In the genomic region with DNA sequence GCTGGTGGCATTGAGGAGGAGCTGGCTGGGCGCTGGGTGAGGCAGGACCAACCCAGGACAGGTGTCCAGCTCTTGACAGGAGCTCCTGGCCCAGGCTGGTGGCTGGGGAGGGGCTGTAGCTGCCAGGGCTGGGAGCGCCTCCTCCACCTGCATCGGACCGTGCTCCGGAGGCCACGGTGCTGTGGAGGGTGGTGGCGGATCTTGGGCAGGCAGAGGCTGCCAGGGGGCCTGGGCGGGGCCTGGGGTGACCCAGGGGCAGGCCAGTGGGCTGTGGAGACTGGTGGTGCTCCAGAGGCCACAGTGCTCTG, we compare ENCODE assay signal across 19 cellular contexts. TPM values are rescaled to one million over a fixed set of nuclear protein-coding genes. Genes with fewer than 3 reads are reported as not detected.
"Had no signal": no experiment of that assay in that cellular context is flagged by ENCODE, and none has a peak within 500 bp of the region (broad histone marks: within the 10 kb centered on the region; RNA-seq: fewer than 3 reads in every experiment).

No MANE protein-coding gene starts in this region.

- H3K4me2 ChIP-seq: SK-N-SH had no signal

- H3K9ac ChIP-seq: SK-N-SH had no signal

- H3K9me3 ChIP-seq: MG63, SK-N-SH had no signal

- H3K4me3 ChIP-seq: MG63 had no signal

- DNase-seq: KG1, MG63, NCI-H1092, NCI-H1105 treated with DMSO at 0.1 percent for 48 hours, NCI-H1417 treated with DMSO at 0.1 percent for 48 hours, NCI-H146, NCI-H1694 treated with DMSO at 0.1 percent for 48 hours, NCI-H1930, NCI-H2081, NCI-H2171, NCI-H226, NCI-H446, NCI-H510A, NCI-H524 treated with DMSO at 0.1 percent for 48 hours, NCI-H774, Right ventricle myocardium superior, SK-N-SH, SW 1271 had no signal

- H3K36me3 ChIP-seq: MG63 had no signal

RNA-seq across cellular contexts. Expression of a gene that starts 32.0 kb away (rescaled TPM):
- polyA plus RNA-seq: SK-N-SH had no signal

RNA-seq across cellular contexts. Expression of a gene that starts 59.0 kb away (rescaled TPM):
- total RNA-seq: SK-MEL-5 had no signal
- polyA plus RNA-seq: SK-N-SH had no signal
